ENCODE assay signal across 9 cellular contexts in genomic region chr7:112056409-112056808, GRCh38.
A peak's percentile ranks its signal among the peaks of the same experiment; 100 is the strongest.
DNase-seq lines count a peak whose midpoint lies in the region; ATAC-seq and TF ChIP-seq lines count a peak whose summit lies in the region.
"Had no signal": no experiment of that assay in that cellular context is flagged by ENCODE, and none has a peak within 500 bp of the region (broad histone marks: within the 10 kb centered on the region; RNA-seq: fewer than 3 reads in every experiment).

No MANE protein-coding gene starts in this region.

- H3K4me3 ChIP-seq in lower lobe of right lung (no peak overlapping the region), smooth muscle cell (no peak overlapping the region)
- H3K4me3 ChIP-seq: PC-9 had no signal

- H3K27ac Mint-ChIP-seq in activated CD4-positive, alpha-beta T cell treated with anti-CD3 and anti-CD28 coated beads, Interleukin-2, amount 10 ng/mL, durations not matched to agents 7 days and 5 days = no peak overlapping the region

- DNase-seq in NCI-H2171 (lab: John Stamatoyannopoulos, UW) (peak; percentile 42), lower lobe of right lung (no peak), GM19238 (ENCODE audit: insufficient read length, low spot score) (no peak), smooth muscle cell (lab: John Stamatoyannopoulos, UW; ENCODE audit: unreplicated experiment) (no peak), GM03348 (ENCODE audit: low spot score) (no peak)
- no peak for DNase-seq in activated CD4-positive, alpha-beta T cell treated with anti-CD3 and anti-CD28 coated beads, Interleukin-2, amount 10 ng/mL, durations not matched to agents 7 days and 5 days
- DNase-seq: PC-9 had no signal

- H3K27me3 ChIP-seq in lower lobe of right lung (ENCODE audit: low read depth) (no peaks in the 10 kb centered on the region), smooth muscle cell (ENCODE audit: low read depth) (no peaks in the 10 kb centered on the region)

- no peak overlapping the region for H2AFZ ChIP-seq in smooth muscle cell (ENCODE audit: low read depth)
- H2AFZ ChIP-seq: PC-9 had no signal

- no peak overlapping the region for H3K27ac ChIP-seq in lower lobe of right lung
- H3K27ac ChIP-seq in smooth muscle cell (ENCODE audit: low read depth) = no peak overlapping the region
- H3K27ac ChIP-seq: PC-9 had no signal

- no peaks in the 10 kb centered on the region for H3K36me3 ChIP-seq in lower lobe of right lung
- H3K36me3 ChIP-seq in smooth muscle cell (ENCODE audit: low read depth) = no peaks in the 10 kb centered on the region

- peak; percentile 88 for ATAC-seq in GM18508 (IDR thresholded peaks at IDR 0.05; ENCODE audit: insufficient read depth, unreplicated experiment)
- ATAC-seq in HG02588 (IDR thresholded peaks at IDR 0.05; ENCODE audit: unreplicated experiment) = peak; percentile 85
- peak; percentile 80 to 92 for ATAC-seq in lower lobe of right lung

- H3K79me2 ChIP-seq in smooth muscle cell (ENCODE audit: low read depth) = peaks cover 32% of the 10 kb centered on the region

- no peaks in the 10 kb centered on the region for H3K4me1 Mint-ChIP-seq in activated CD4-positive, alpha-beta T cell treated with anti-CD3 and anti-CD28 coated beads, Interleukin-2, amount 10 ng/mL, durations not matched to agents 7 days and 5 days

- peaks cover 6% of the 10 kb centered on the region for H3K27me3 Mint-ChIP-seq in activated CD4-positive, alpha-beta T cell treated with anti-CD3 and anti-CD28 coated beads, Interleukin-2, amount 10 ng/mL, durations not matched to agents 7 days and 5 days

- intact Hi-C loops in lower lobe of right lung (cut with DNase I) = no loop called here

- H3K9ac ChIP-seq in smooth muscle cell (ENCODE audit: low read depth) = no peak overlapping the region

- H3F3A ChIP-seq in smooth muscle cell (ENCODE audit: low read depth) = no peaks in the 10 kb centered on the region

- POLR2A ChIA-PET in activated CD4-positive, alpha-beta T cell treated with anti-CD3 and anti-CD28 coated beads, Interleukin-2, amount 10 ng/mL, durations not matched to agents 7 days and 5 days (lab: Charles Lee) = no interaction called here

- no peak overlapping the region for H3K4me2 ChIP-seq in smooth muscle cell
- H3K4me2 ChIP-seq: PC-9 had no signal

- no peaks in the 10 kb centered on the region for H3K36me3 Mint-ChIP-seq in activated CD4-positive, alpha-beta T cell treated with anti-CD3 and anti-CD28 coated beads, Interleukin-2, amount 10 ng/mL, durations not matched to agents 7 days and 5 days (ENCODE audit: low read depth)

- CTCF ChIA-PET in activated CD4-positive, alpha-beta T cell treated with anti-CD3 and anti-CD28 coated beads, Interleukin-2, amount 10 ng/mL, durations not matched to agents 7 days and 5 days (lab: Charles Lee) = interaction anchor here (0.6 kb wide), 2 partner anchors 42 to 1848 kb away, joined by 3 read pairs; no protein-coding TSS in a partner anchor

- no peaks in the 10 kb centered on the region for H4K20me1 ChIP-seq in smooth muscle cell (ENCODE audit: low read depth)

- H3K9me3 ChIP-seq in lower lobe of right lung = no peaks in the 10 kb centered on the region
- H3K9me3 ChIP-seq in smooth muscle cell (replicated peaks; ENCODE audit: low read depth) = no peaks in the 10 kb centered on the region

- TF ChIP-seq CTCF in lower lobe of right lung (IDR thresholded peaks at IDR 0.05) (no peak), smooth muscle cell (IDR thresholded peaks at IDR 0.05; ENCODE audit: borderline replicate concordance, insufficient read depth, poor library complexity, severe bottlenecking) (no peak)

- H3K9me3 Mint-ChIP-seq in activated CD4-positive, alpha-beta T cell treated with anti-CD3 and anti-CD28 coated beads, Interleukin-2, amount 10 ng/mL, durations not matched to agents 7 days and 5 days = no peaks in the 10 kb centered on the region

- WGBS in smooth muscle cell (ENCODE audit: low lambda C conversion rate) = 58% methylated on average over 2 of the region's 2 CpGs

- H3K4me1 ChIP-seq in lower lobe of right lung (peaks cover 63% of the 10 kb centered on the region), smooth muscle cell (ENCODE audit: low read depth) (peaks cover 5% of the 10 kb centered on the region)

- no peak overlapping the region for H3K4me3 Mint-ChIP-seq in activated CD4-positive, alpha-beta T cell treated with anti-CD3 and anti-CD28 coated beads, Interleukin-2, amount 10 ng/mL, durations not matched to agents 7 days and 5 days
